In genomic region chr4:84582302-84582987, GRCh38 we compare ENCODE assay signal across 8 cellular contexts. TPM values are rescaled to one million over a fixed set of nuclear protein-coding genes. Genes with fewer than 3 reads are reported as not detected.
A peak's percentile ranks its signal among the peaks of the same experiment; 100 is the strongest.
DNase-seq lines count a peak whose midpoint lies in the region; ATAC-seq and TF ChIP-seq lines count a peak whose summit lies in the region.

No MANE protein-coding gene starts in this region.

- peak; percentile 38 for DNase-seq in NCI-H460 (ENCODE audit: extremely low read depth, low read depth)
- peak; percentile 96 for DNase-seq in activated CD4-positive, alpha-beta T cell treated with anti-CD3 and anti-CD28 coated beads, Interleukin-2, amount 10 ng/mL, durations not matched to agents 24 days and 14 days
- DNase-seq in colonic mucosa, result peak; percentile 97
- peak; percentile 86 for DNase-seq in left lobe of liver (ENCODE audit: low spot score)
- peak; percentile 80 for DNase-seq in stimulated activated CD4-positive, alpha-beta T cell treated with anti-CD3 and anti-CD28 coated beads, Interleukin-1b, Interleukin-23, amount 100 ng/mL, for 48 hours

- ATAC-seq in GM18867 (IDR thresholded peaks at IDR 0.05; ENCODE audit: unreplicated experiment) (peak; percentile 82), HG03159 (IDR thresholded peaks at IDR 0.05; ENCODE audit: unreplicated experiment) (peak; percentile 78), left lobe of liver (peak; percentile 93)

- H3K4me1 ChIP-seq in colonic mucosa, result no peaks in the 10 kb centered on the region

- peak overlapping the region; percentile 73 to 92 for H3K9ac ChIP-seq in colonic mucosa (ENCODE audit: low read depth in 2 of 2, low read length in 2 of 2)

- H3K27ac ChIP-seq in 22Rv1 (peak overlapping the region; percentile 98), colonic mucosa (peak overlapping the region; percentile 90)

- peaks cover 53% of the 10 kb centered on the region for H3K27me3 Mint-ChIP-seq in activated CD4-positive, alpha-beta T cell treated with anti-CD3 and anti-CD28 coated beads, Interleukin-2, amount 10 ng/mL, durations not matched to agents 24 days and 14 days

- peaks cover 4% of the 10 kb centered on the region for H3K27me3 ChIP-seq in colonic mucosa

- H3K9me3 Mint-ChIP-seq in activated CD4-positive, alpha-beta T cell treated with anti-CD3 and anti-CD28 coated beads, Interleukin-2, amount 10 ng/mL, durations not matched to agents 24 days and 14 days, result no peaks in the 10 kb centered on the region

- no peaks in the 10 kb centered on the region for H3K36me3 ChIP-seq in colonic mucosa

- H3K27ac Mint-ChIP-seq in activated CD4-positive, alpha-beta T cell treated with anti-CD3 and anti-CD28 coated beads, Interleukin-2, amount 10 ng/mL, durations not matched to agents 24 days and 14 days, result no peak overlapping the region

- intact Hi-C loops in activated CD4-positive, alpha-beta T cell treated with anti-CD3 and anti-CD28 coated beads, Interleukin-2, amount 10 ng/mL, durations not matched to agents 24 days and 14 days (cut with micrococcal nuclease), result loop anchor here (5.0 kb wide), 2 partner anchors 100 to 385 kb away; partner anchors contain the start of gene WDFY3
- intact Hi-C loops in colonic mucosa (cut with DNase I), result loop anchor here (5.0 kb wide), 1 partner anchor 385 kb away; the partner anchor contains the start of gene WDFY3

- H3K4me3 Mint-ChIP-seq in activated CD4-positive, alpha-beta T cell treated with anti-CD3 and anti-CD28 coated beads, Interleukin-2, amount 10 ng/mL, durations not matched to agents 24 days and 14 days, result peak overlapping the region; percentile 81

- H3K4me3 ChIP-seq in colonic mucosa, result peak overlapping the region; percentile 78

- no peak for TF ChIP-seq CTCF in 22Rv1 (IDR thresholded peaks at IDR 0.05)
- TF ChIP-seq CTCF in colonic mucosa (IDR thresholded peaks at IDR 0.05), result no peak

- no peaks in the 10 kb centered on the region for H3K36me3 Mint-ChIP-seq in activated CD4-positive, alpha-beta T cell treated with anti-CD3 and anti-CD28 coated beads, Interleukin-2, amount 10 ng/mL, durations not matched to agents 24 days and 14 days (ENCODE audit: low read depth)

- peaks cover 12% of the 10 kb centered on the region for H3K4me1 Mint-ChIP-seq in activated CD4-positive, alpha-beta T cell treated with anti-CD3 and anti-CD28 coated beads, Interleukin-2, amount 10 ng/mL, durations not matched to agents 24 days and 14 days

- H3K9me3 ChIP-seq in colonic mucosa, result no peaks in the 10 kb centered on the region

RNA-seq across cellular contexts. Expression of gene CDS1, which starts 0.5 kb away (rescaled TPM):
- 0.32 TPM in 2 replicates for total RNA-seq in NCI-H460 (2014; rRNA removed; shearing (Covaris generic))
- polyA plus RNA-seq in NCI-H460 (2014; cell fraction: nucleus; rRNA removed), result 0.07 and 0.22 TPM in 2 replicates
- not detected in 2 replicates for total RNA-seq in activated CD4-positive, alpha-beta T cell treated with anti-CD3 and anti-CD28 coated beads, Interleukin-2, amount 10 ng/mL, durations not matched to agents 24 days and 14 days
- total RNA-seq in colonic mucosa (10 to 100 TPM; 44.2 to 51.9 TPM), left lobe of liver (0.65 TPM)

Comparison
In these comparisons a context has a peak if more than half of its experiments do, and no peak if none do; other contexts are left out.
1. Peak in every context shown above with its lines: DNase-seq, ATAC-seq, H3K4me3 ChIP-seq and H3K27ac ChIP-seq.
2. DNase-seq: peak in every context shown above with its lines; median percentile 97 in colonic mucosa; 96 in activated CD4-positive, alpha-beta T cell treated with anti-CD3 and anti-CD28 coated beads, Interleukin-2, amount 10 ng/mL, durations not matched to agents 24 days and 14 days; 86 in left lobe of liver; 80 in stimulated activated CD4-positive, alpha-beta T cell treated with anti-CD3 and anti-CD28 coated beads, Interleukin-1b, Interleukin-23, amount 100 ng/mL, for 48 hours; 38 in NCI-H460.
3. RNA of gene CDS1, which starts 0.5 kb away (total RNA-seq): 44.2 to 51.9 TPM in colonic mucosa; 0.65 TPM in left lobe of liver (single experiment), 0.32 TPM in NCI-H460 and not detected in activated CD4-positive, alpha-beta T cell treated with anti-CD3 and anti-CD28 coated beads, Interleukin-2, amount 10 ng/mL, durations not matched to agents 24 days and 14 days; every median in the first group is over 10 times any median in the second.